ENCODE assay signal across 16 cellular contexts in genomic region chr4:189355590-189355989, GRCh38.
DNase-seq lines count a peak whose midpoint lies in the region; ATAC-seq and TF ChIP-seq lines count a peak whose summit lies in the region.
"Had no signal": no experiment of that assay in that cellular context is flagged by ENCODE, and none has a peak within 500 bp of the region (broad histone marks: within the 10 kb centered on the region; RNA-seq: fewer than 3 reads in every experiment).

No MANE protein-coding gene starts in this region.

- no peak overlapping the region for H3K4me2 ChIP-seq in osteoblast (ENCODE audit: insufficient read depth, low read length)
- H3K4me2 ChIP-seq: BLaER1 treated with 17β-estradiol and CSF1 and Interleukin-3, amounts not matched to agents 10 nM and 100 nM had no signal

- H3K36me3 ChIP-seq in left ventricle myocardium inferior, result no peaks in the 10 kb centered on the region
- H3K36me3 ChIP-seq in RWPE2 (ENCODE audit: low read depth), result no peaks in the 10 kb centered on the region
- no peaks in the 10 kb centered on the region for H3K36me3 ChIP-seq in osteoblast (ENCODE audit: insufficient read depth, low read length)
- H3K36me3 ChIP-seq in upper lobe of right lung, result no peaks in the 10 kb centered on the region
- H3K36me3 ChIP-seq: BLaER1 treated with 17β-estradiol and CSF1 and Interleukin-3, amounts not matched to agents 10 nM and 100 nM had no signal

- ATAC-seq in right cardiac atrium, result peak; percentile 29 to 32
- no peak for ATAC-seq in RWPE2 (ENCODE audit: low read depth)
- peak; percentile 60 for ATAC-seq in upper lobe of right lung
- ATAC-seq: CD8-positive, alpha-beta T cell had no signal

- H3K27ac ChIP-seq in right cardiac atrium (ENCODE audit: low read length) (no peak overlapping the region), left ventricle myocardium inferior (replicated peaks) (no peak overlapping the region), RWPE2 (ENCODE audit: poor library complexity, severe bottlenecking) (no peak overlapping the region), osteoblast (ENCODE audit: low read depth, low read length) (no peak overlapping the region), upper lobe of right lung (no peak overlapping the region)
- H3K27ac ChIP-seq: BLaER1 treated with 17β-estradiol and CSF1 and Interleukin-3, amounts not matched to agents 10 nM and 100 nM had no signal

- no peaks in the 10 kb centered on the region for H3K79me2 ChIP-seq in osteoblast (ENCODE audit: insufficient read depth, low read length)

- H3K9me3 ChIP-seq in right cardiac atrium (ENCODE audit: control insufficient read depth, low read length) (no peaks in the 10 kb centered on the region), left ventricle myocardium inferior (replicated peaks) (no peaks in the 10 kb centered on the region), RWPE2 (ENCODE audit: severe bottlenecking) (no peaks in the 10 kb centered on the region), osteoblast (ENCODE audit: low read depth, low read length) (peaks cover 5% of the 10 kb centered on the region), upper lobe of right lung (no peaks in the 10 kb centered on the region)

- TF ChIP-seq CTCF in left ventricle myocardium inferior (IDR thresholded peaks at IDR 0.05; ENCODE audit: borderline replicate concordance) (no peak), RWPE2 (IDR thresholded peaks at IDR 0.05; ENCODE audit: poor library complexity, severe bottlenecking) (no peak), osteoblast (IDR thresholded peaks at IDR 0.05; ENCODE audit: extremely low read depth, low read depth, low read length) (no peak), upper lobe of right lung (IDR thresholded peaks at IDR 0.05) (no peak)

- WGBS in right cardiac atrium, result 87% methylated on average over 33 of the region's 33 CpGs

- H4K20me1 ChIP-seq in osteoblast (ENCODE audit: insufficient read depth, low read length), result no peaks in the 10 kb centered on the region
- H4K20me1 ChIP-seq: BLaER1 treated with 17β-estradiol and CSF1 and Interleukin-3, amounts not matched to agents 10 nM and 100 nM had no signal

- no peak for DNase-seq in right cardiac atrium
- DNase-seq in left ventricle myocardium inferior, result no peak
- DNase-seq in RWPE2 (ENCODE audit: low spot score), result peak; percentile 44
- DNase-seq in osteoblast (ENCODE audit: insufficient read length, low spot score, missing footprints), result peak; percentile 60
- peak; percentile 27 for DNase-seq in upper lobe of right lung
- no peak for DNase-seq in NCI-H2081 (lab: John Stamatoyannopoulos, UW)
- DNase-seq in germinal center (ENCODE audit: low spot score), result no peak
- no peak for DNase-seq in NOMO-1 treated with DMSO at 0.1 percent for 48 hours (lab: John Stamatoyannopoulos, UW; ENCODE audit: unreplicated experiment)
- DNase-seq: CD8-positive, alpha-beta T cell; COR-L47; DMS 273 treated with DMSO at 0.1 percent for 48 hours; DMS79; GDM1; GOT3; H9 had no signal

- H3K27me3 ChIP-seq in right cardiac atrium (ENCODE audit: control insufficient read depth, insufficient read depth), result no peaks in the 10 kb centered on the region
- no peaks in the 10 kb centered on the region for H3K27me3 ChIP-seq in left ventricle myocardium inferior (ENCODE audit: low read depth)
- no peaks in the 10 kb centered on the region for H3K27me3 ChIP-seq in RWPE2 (ENCODE audit: insufficient read depth, poor library complexity, severe bottlenecking)
- H3K27me3 ChIP-seq in osteoblast (ENCODE audit: insufficient read depth, low read length), result no peaks in the 10 kb centered on the region
- no peaks in the 10 kb centered on the region for H3K27me3 ChIP-seq in upper lobe of right lung
- H3K27me3 ChIP-seq: BLaER1 treated with 17β-estradiol and CSF1 and Interleukin-3, amounts not matched to agents 10 nM and 100 nM had no signal

- H2AFZ ChIP-seq in osteoblast (ENCODE audit: low read length), result no peak overlapping the region

- H3K4me1 ChIP-seq in right cardiac atrium (ENCODE audit: control insufficient read depth, insufficient read depth, low read length), result no peaks in the 10 kb centered on the region
- H3K4me1 ChIP-seq in left ventricle myocardium inferior, result no peaks in the 10 kb centered on the region
- no peaks in the 10 kb centered on the region for H3K4me1 ChIP-seq in RWPE2 (ENCODE audit: insufficient read depth, poor library complexity, severe bottlenecking)
- H3K4me1 ChIP-seq in osteoblast (ENCODE audit: insufficient read depth, low read length), result no peaks in the 10 kb centered on the region
- H3K4me1 ChIP-seq in upper lobe of right lung, result no peaks in the 10 kb centered on the region
- H3K4me1 ChIP-seq: BLaER1 treated with 17β-estradiol and CSF1 and Interleukin-3, amounts not matched to agents 10 nM and 100 nM had no signal

- H3K4me3 ChIP-seq in right cardiac atrium (ENCODE audit: low read length), result no peak overlapping the region
- no peak overlapping the region for H3K4me3 ChIP-seq in left ventricle myocardium inferior
- no peak overlapping the region for H3K4me3 ChIP-seq in RWPE2 (ENCODE audit: severe bottlenecking)
- no peak overlapping the region for H3K4me3 ChIP-seq in osteoblast (ENCODE audit: insufficient read depth, low read length)
- H3K4me3 ChIP-seq in upper lobe of right lung, result no peak overlapping the region
- H3K4me3 ChIP-seq: BLaER1 treated with 17β-estradiol and CSF1 and Interleukin-3, amounts not matched to agents 10 nM and 100 nM had no signal

- intact Hi-C loops in right cardiac atrium (cut with DNase I), result no loop called here
- intact Hi-C loops in left ventricle myocardium inferior (cut with micrococcal nuclease), result no loop called here
- intact Hi-C loops in upper lobe of right lung (cut with DNase I), result no loop called here

Comparison
In these comparisons a context has a peak if more than half of its experiments do, and no peak if none do; other contexts are left out.
1. DNase-seq: peak in RWPE2 (single experiment), osteoblast (single experiment) and upper lobe of right lung (single experiment); none in right cardiac atrium (0 of 3), left ventricle myocardium inferior (single experiment), NCI-H2081 (0 of 2), germinal center (single experiment) and NOMO-1 treated with DMSO at 0.1 percent for 48 hours (single experiment).